11 cellular contexts compared by ENCODE assay signal in the genomic region with DNA sequence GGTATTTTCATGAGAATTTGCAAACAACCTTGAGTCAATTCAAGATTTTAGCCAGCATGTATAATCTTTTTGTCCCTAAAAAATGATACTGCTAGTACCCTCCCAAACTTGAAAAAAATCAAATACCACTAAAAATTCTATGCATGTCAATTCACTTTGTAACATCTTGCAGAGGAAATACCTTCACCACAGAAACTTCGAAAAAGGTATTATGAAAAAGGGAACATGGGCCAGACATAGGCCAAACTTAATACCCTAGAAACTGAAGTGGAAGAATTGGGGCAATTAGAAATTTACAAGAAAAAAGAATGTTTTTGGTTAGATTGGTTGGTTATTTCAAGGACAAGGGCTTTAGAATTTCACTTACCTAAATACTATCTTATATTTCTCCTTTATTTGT. TPM values are rescaled to one million over a fixed set of nuclear protein-coding genes. Genes with fewer than 3 reads are reported as not detected.
"Had no signal": no experiment of that assay in that cellular context is flagged by ENCODE, and none has a peak within 500 bp of the region (broad histone marks: within the 10 kb centered on the region; RNA-seq: fewer than 3 reads in every experiment).

No MANE protein-coding gene starts in this region.

- H2AFZ ChIP-seq: GM23248 had no signal

- H3K4me1 ChIP-seq: HAP-1 had no signal

- H3K4me3 ChIP-seq: GM23248, HAP-1 had no signal

- H3K27ac ChIP-seq: GM23248, HL-60 had no signal

- FAIRE-seq: HepG2 had no signal

- DNase-seq: GM23248, GOT3, H7, HFFc6, KBM-7 had no signal

- H3K9me3 ChIP-seq: HAP-1 had no signal

- H3K36me3 ChIP-seq: HAP-1 had no signal

- H3K9ac ChIP-seq: GM23248 had no signal

- ATAC-seq: HCT116, HepG2 had no signal

RNA-seq across cellular contexts. Expression of a gene that starts 48.5 kb away (rescaled TPM):
- total RNA-seq: GM23248, H7, HepG2, HT1080 had no signal
- polyA plus RNA-seq: GM23248, IgD-negative memory B cell had no signal
